9 cellular contexts compared by ENCODE assay signal in genomic region chr17:76491271-76492184, GRCh38. TPM values are rescaled to one million over a fixed set of nuclear protein-coding genes. Genes with fewer than 3 reads are reported as not detected.
A peak's percentile ranks its signal among the peaks of the same experiment; 100 is the strongest.
DNase-seq lines count a peak whose midpoint lies in the region; ATAC-seq and TF ChIP-seq lines count a peak whose summit lies in the region.
"Had no signal": no experiment of that assay in that cellular context is flagged by ENCODE, and none has a peak within 500 bp of the region (broad histone marks: within the 10 kb centered on the region; RNA-seq: fewer than 3 reads in every experiment).

No MANE protein-coding gene starts in this region.

- H3K9me3 Mint-ChIP-seq in activated B cell treated with CpG ODN at 0.5 μM for 24 hours = no peaks in the 10 kb centered on the region

- H3K4me3 Mint-ChIP-seq in activated B cell treated with CpG ODN at 0.5 μM for 24 hours = peak overlapping the region; percentile 82

- H3K27ac Mint-ChIP-seq in activated B cell treated with CpG ODN at 0.5 μM for 24 hours = peak overlapping the region; percentile 95

- peak; percentile 39 for DNase-seq in activated B cell treated with CpG ODN at 0.5 μM for 24 hours
- DNase-seq in lower lobe of right lung = peak; percentile 61
- DNase-seq in NCI-H1436 (lab: John Stamatoyannopoulos, UW) = no peak
- DNase-seq in activated CD4-positive, alpha-beta T cell treated with anti-CD3 and anti-CD28 coated beads for 4 hours = no peak
- DNase-seq in SW 1271 (lab: John Stamatoyannopoulos, UW) = no peak

- no peaks in the 10 kb centered on the region for H3K27me3 ChIP-seq in BLaER1 treated with 17β-estradiol and CSF1 and Interleukin-3, amounts not matched to agents 10 nM and 100 nM
- no peaks in the 10 kb centered on the region for H3K27me3 ChIP-seq in lower lobe of right lung (ENCODE audit: low read depth)

- H3K27ac ChIP-seq in BLaER1 treated with 17β-estradiol and CSF1 and Interleukin-3, amounts not matched to agents 10 nM and 100 nM = peak overlapping the region; percentile 86 to 98 (median 94)
- H3K27ac ChIP-seq in lower lobe of right lung = peak overlapping the region; percentile 90

- H3K4me1 ChIP-seq in BLaER1 treated with 17β-estradiol and CSF1 and Interleukin-3, amounts not matched to agents 10 nM and 100 nM = peaks cover 77 to 97% (median 83%) of the 10 kb centered on the region in 10 experiments
- peaks cover 59% of the 10 kb centered on the region for H3K4me1 ChIP-seq in lower lobe of right lung

- H3K4me1 Mint-ChIP-seq in activated B cell treated with CpG ODN at 0.5 μM for 24 hours = peaks cover 86% of the 10 kb centered on the region

- peak overlapping the region; percentile 39 to 64 (median 54); a peak in 19 of 20 replicates for H3K4me3 ChIP-seq in BLaER1 treated with 17β-estradiol and CSF1 and Interleukin-3, amounts not matched to agents 10 nM and 100 nM
- H3K4me3 ChIP-seq in lower lobe of right lung = peak overlapping the region; percentile 34

- CTCF ChIA-PET in activated B cell treated with CpG ODN at 0.5 μM for 24 hours (lab: Charles Lee) = interaction anchor here (1.2 to 2.5 kb wide), 6 partner anchors 9 to 83 kb away, joined by 3 to 21 read pairs (median 4); partner anchors contain the start of gene RHBDF2

- H3K4me2 ChIP-seq in BLaER1 treated with 17β-estradiol and CSF1 and Interleukin-3, amounts not matched to agents 10 nM and 100 nM = peak overlapping the region; percentile 96 to 100 (median 98)

- peaks cover 0 to 19% (median 12%) of the 10 kb centered on the region in 11 experiments; a peak in 11 of 22 replicates for H4K20me1 ChIP-seq in BLaER1 treated with 17β-estradiol and CSF1 and Interleukin-3, amounts not matched to agents 10 nM and 100 nM

- no peaks in the 10 kb centered on the region for H3K27me3 Mint-ChIP-seq in activated B cell treated with CpG ODN at 0.5 μM for 24 hours

- TF ChIP-seq CTCF in activated B cell treated with CpG ODN at 0.5 μM for 24 hours (IDR thresholded peaks at IDR 0.05) (no peak), lower lobe of right lung (IDR thresholded peaks at IDR 0.05) (no peak)

- H3K36me3 ChIP-seq in BLaER1 treated with 17β-estradiol and CSF1 and Interleukin-3, amounts not matched to agents 10 nM and 100 nM = peaks cover 0 to 39% (median 21%) of the 10 kb centered on the region in 11 experiments; a peak in 19 of 22 replicates
- H3K36me3 ChIP-seq in lower lobe of right lung = peaks cover 6% of the 10 kb centered on the region

- no peaks in the 10 kb centered on the region for H3K9me3 ChIP-seq in BLaER1 treated with 17β-estradiol and CSF1 and Interleukin-3, amounts not matched to agents 10 nM and 100 nM (replicated peaks in 1 of 11)
- H3K9me3 ChIP-seq in lower lobe of right lung = no peaks in the 10 kb centered on the region

- H3K9ac ChIP-seq in BLaER1 treated with 17β-estradiol and CSF1 and Interleukin-3, amounts not matched to agents 10 nM and 100 nM = peak overlapping the region; percentile 80 to 93 (median 87)

- POLR2A ChIA-PET in activated B cell treated with CpG ODN at 0.5 μM for 24 hours (lab: Charles Lee) = interaction anchor here (0.8 to 24.4 kb wide), 9 partner anchors 7 to 227 kb away, joined by 3 to 769 read pairs (median 4); partner anchors contain the start of genes AANAT and RHBDF2

- intact Hi-C loops in activated B cell treated with CpG ODN at 0.5 μM for 24 hours (cut with micrococcal nuclease) (loop anchor here (1.0 kb wide), 2 partner anchors 9 to 10 kb away; partner anchors contain the start of gene RHBDF2), lower lobe of right lung (cut with DNase I) (no loop called here)

- H3K36me3 Mint-ChIP-seq in activated B cell treated with CpG ODN at 0.5 μM for 24 hours (ENCODE audit: low read depth) = peaks cover 21% of the 10 kb centered on the region

- peak; percentile 16 for ATAC-seq in GM21423 (IDR thresholded peaks at IDR 0.05; ENCODE audit: unreplicated experiment)
- ATAC-seq in activated B cell treated with CpG ODN at 0.5 μM for 24 hours (ENCODE audit: low read depth) = peak; percentile 8
- ATAC-seq in lower lobe of right lung = peak; percentile 23 to 28
- no peak for ATAC-seq in GM18519 (IDR thresholded peaks at IDR 0.05; ENCODE audit: low FRiP score, unreplicated experiment)

RNA-seq across cellular contexts. Expression of gene RHBDF2, which starts 9.7 kb away (rescaled TPM):
- total RNA-seq in activated B cell treated with CpG ODN at 0.5 μM for 24 hours (150 and 189 TPM in 2 replicates), lower lobe of right lung (47.8 TPM)

RNA-seq across cellular contexts. Expression of gene AANAT, which starts 24.1 kb away (rescaled TPM):
- total RNA-seq in activated B cell treated with CpG ODN at 0.5 μM for 24 hours (0.55 TPM in 1 of 2 replicates, not detected in the other), lower lobe of right lung (not detected)
- total RNA-seq: Daoy had no signal

RNA-seq across cellular contexts. Expression of gene UBE2O, which starts 38.6 kb away (rescaled TPM):
- total RNA-seq in activated B cell treated with CpG ODN at 0.5 μM for 24 hours = 39.0 and 40.3 TPM in 2 replicates
- total RNA-seq in lower lobe of right lung = 18.2 TPM

RNA-seq across cellular contexts. Expression of gene CYGB, which starts 46.0 kb away (rescaled TPM):
- total RNA-seq in activated B cell treated with CpG ODN at 0.5 μM for 24 hours (0.44 and 0.49 TPM in 2 replicates), lower lobe of right lung (30.2 TPM)

RNA-seq across cellular contexts. Expression of gene PRCD, which starts 48.3 kb away (rescaled TPM):
- total RNA-seq in activated B cell treated with CpG ODN at 0.5 μM for 24 hours (5.3 and 5.5 TPM in 2 replicates), lower lobe of right lung (8.2 TPM)

Comparison
In these comparisons a context has a peak if more than half of its experiments do, and no peak if none do; other contexts are left out.
1. DNase-seq: peak in activated B cell treated with CpG ODN at 0.5 μM for 24 hours (single experiment) and lower lobe of right lung (single experiment); none in NCI-H1436 (single experiment), activated CD4-positive, alpha-beta T cell treated with anti-CD3 and anti-CD28 coated beads for 4 hours (0 of 2) and SW 1271 (0 of 2).